Comparison of ENCODE assay signal across 1 cellular context in the genomic region with DNA sequence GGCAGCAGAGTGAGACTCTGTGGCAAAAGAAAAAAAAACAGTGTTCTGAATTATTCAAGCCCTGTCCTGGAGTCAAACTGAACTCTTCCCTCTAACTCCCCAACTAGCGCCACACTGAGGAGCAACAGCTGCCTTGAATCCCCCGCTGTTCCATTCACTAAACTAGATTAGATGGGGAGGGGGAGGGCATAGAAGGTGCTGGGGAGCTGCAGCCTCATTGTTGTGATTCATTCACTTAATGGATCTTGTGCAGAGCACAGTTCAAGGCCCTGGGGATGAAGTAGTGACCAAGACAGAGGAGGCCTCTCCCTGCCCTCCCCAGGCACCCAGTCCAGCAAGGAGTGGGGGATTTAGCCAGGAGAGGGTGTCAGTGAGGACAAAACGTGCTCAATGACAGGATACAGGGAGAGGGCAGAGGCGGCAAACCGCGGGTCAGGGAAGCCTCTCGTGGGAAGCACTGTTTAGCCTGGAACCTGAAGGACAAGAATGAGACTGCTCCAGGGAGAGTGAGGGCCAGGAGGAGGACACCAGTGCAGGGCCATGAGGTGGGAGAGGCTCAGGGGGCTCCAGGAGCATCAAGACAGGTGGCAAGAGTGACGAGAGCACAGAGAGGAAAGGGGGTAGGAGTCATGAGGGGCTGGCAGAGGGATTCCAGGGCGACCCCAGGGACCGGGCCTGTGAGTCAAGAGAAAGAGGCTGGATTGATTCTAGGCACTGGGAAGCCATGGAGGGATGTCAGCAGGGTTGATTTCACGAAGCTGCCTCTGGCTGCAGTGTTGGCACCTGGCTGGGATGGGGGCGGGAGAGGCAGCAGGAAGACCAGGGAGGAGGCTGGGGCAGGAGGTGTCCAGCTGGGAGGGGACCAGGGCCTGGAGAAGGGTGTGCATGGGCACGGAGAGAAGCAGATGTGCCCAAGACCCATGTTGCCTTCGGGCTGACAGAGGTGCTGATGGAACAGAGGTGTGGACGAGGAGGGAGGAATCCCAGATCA.
TF ChIP-seq lines count a peak whose summit lies in the region.

No MANE protein-coding gene starts in this region.

TF ChIP-seq in GM23338, 12 proteins besides CTCF, POLR2A, EP300 and RAD21 (continued from another document):
- TF ChIP-seq, protein P1, sequence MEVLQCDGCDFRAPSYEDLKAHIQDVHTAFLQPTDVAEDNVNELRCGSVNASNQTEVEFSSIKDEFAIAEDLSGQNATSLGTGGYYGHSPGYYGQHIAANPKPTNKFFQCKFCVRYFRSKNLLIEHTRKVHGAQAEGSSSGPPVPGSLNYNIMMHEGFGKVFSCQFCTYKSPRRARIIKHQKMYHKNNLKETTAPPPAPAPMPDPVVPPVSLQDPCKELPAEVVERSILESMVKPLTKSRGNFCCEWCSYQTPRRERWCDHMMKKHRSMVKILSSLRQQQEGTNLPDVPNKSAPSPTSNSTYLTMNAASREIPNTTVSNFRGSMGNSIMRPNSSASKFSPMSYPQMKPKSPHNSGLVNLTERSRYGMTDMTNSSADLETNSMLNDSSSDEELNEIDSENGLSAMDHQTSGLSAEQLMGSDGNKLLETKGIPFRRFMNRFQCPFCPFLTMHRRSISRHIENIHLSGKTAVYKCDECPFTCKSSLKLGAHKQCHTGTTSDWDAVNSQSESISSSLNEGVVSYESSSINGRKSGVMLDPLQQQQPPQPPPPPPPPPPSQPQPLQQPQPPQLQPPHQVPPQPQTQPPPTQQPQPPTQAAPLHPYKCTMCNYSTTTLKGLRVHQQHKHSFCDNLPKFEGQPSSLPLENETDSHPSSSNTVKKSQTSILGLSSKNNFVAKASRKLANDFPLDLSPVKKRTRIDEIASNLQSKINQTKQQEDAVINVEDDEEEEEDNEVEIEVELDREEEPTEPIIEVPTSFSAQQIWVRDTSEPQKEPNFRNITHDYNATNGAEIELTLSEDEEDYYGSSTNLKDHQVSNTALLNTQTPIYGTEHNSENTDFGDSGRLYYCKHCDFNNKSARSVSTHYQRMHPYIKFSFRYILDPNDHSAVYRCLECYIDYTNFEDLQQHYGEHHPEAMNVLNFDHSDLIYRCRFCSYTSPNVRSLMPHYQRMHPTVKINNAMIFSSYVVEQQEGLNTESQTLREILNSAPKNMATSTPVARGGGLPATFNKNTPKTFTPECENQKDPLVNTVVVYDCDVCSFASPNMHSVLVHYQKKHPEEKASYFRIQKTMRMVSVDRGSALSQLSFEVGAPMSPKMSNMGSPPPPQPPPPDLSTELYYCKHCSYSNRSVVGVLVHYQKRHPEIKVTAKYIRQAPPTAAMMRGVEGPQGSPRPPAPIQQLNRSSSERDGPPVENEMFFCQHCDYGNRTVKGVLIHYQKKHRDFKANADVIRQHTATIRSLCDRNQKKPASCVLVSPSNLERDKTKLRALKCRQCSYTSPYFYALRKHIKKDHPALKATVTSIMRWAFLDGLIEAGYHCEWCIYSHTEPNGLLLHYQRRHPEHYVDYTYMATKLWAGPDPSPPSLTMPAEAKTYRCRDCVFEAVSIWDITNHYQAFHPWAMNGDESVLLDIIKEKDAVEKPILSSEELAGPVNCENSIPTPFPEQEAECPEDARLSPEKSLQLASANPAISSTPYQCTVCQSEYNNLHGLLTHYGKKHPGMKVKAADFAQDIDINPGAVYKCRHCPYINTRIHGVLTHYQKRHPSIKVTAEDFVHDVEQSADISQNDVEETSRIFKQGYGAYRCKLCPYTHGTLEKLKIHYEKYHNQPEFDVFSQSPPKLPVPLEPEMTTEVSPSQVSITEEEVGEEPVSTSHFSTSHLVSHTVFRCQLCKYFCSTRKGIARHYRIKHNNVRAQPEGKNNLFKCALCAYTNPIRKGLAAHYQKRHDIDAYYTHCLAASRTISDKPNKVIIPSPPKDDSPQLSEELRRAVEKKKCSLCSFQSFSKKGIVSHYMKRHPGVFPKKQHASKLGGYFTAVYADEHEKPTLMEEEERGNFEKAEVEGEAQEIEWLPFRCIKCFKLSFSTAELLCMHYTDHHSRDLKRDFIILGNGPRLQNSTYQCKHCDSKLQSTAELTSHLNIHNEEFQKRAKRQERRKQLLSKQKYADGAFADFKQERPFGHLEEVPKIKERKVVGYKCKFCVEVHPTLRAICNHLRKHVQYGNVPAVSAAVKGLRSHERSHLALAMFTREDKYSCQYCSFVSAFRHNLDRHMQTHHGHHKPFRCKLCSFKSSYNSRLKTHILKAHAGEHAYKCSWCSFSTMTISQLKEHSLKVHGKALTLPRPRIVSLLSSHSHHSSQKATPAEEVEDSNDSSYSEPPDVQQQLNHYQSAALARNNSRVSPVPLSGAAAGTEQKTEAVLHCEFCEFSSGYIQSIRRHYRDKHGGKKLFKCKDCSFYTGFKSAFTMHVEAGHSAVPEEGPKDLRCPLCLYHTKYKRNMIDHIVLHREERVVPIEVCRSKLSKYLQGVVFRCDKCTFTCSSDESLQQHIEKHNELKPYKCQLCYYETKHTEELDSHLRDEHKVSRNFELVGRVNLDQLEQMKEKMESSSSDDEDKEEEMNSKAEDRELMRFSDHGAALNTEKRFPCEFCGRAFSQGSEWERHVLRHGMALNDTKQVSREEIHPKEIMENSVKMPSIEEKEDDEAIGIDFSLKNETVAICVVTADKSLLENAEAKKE (CRISPR knock-in tag; IDR thresholded peaks at IDR 0.05): no peak
- TF ChIP-seq CREB1 (CRISPR knock-in tag; IDR thresholded peaks at IDR 0.05; ENCODE audit: low read depth) (no peak), JUNB (IDR thresholded peaks at IDR 0.05; ENCODE audit: unreplicated experiment) (no peak), ZNF331 (CRISPR knock-in tag; IDR thresholded peaks at IDR 0.05; ENCODE audit: low read depth) (no peak), ZNF114 (CRISPR knock-in tag; IDR thresholded peaks at IDR 0.05) (no peak)
- TF ChIP-seq, protein P2, sequence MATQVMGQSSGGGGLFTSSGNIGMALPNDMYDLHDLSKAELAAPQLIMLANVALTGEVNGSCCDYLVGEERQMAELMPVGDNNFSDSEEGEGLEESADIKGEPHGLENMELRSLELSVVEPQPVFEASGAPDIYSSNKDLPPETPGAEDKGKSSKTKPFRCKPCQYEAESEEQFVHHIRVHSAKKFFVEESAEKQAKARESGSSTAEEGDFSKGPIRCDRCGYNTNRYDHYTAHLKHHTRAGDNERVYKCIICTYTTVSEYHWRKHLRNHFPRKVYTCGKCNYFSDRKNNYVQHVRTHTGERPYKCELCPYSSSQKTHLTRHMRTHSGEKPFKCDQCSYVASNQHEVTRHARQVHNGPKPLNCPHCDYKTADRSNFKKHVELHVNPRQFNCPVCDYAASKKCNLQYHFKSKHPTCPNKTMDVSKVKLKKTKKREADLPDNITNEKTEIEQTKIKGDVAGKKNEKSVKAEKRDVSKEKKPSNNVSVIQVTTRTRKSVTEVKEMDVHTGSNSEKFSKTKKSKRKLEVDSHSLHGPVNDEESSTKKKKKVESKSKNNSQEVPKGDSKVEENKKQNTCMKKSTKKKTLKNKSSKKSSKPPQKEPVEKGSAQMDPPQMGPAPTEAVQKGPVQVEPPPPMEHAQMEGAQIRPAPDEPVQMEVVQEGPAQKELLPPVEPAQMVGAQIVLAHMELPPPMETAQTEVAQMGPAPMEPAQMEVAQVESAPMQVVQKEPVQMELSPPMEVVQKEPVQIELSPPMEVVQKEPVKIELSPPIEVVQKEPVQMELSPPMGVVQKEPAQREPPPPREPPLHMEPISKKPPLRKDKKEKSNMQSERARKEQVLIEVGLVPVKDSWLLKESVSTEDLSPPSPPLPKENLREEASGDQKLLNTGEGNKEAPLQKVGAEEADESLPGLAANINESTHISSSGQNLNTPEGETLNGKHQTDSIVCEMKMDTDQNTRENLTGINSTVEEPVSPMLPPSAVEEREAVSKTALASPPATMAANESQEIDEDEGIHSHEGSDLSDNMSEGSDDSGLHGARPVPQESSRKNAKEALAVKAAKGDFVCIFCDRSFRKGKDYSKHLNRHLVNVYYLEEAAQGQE (IDR thresholded peaks at IDR 0.05; ENCODE audit: unreplicated experiment): no peak
